19 cellular contexts compared by ENCODE assay signal in the genomic region with DNA sequence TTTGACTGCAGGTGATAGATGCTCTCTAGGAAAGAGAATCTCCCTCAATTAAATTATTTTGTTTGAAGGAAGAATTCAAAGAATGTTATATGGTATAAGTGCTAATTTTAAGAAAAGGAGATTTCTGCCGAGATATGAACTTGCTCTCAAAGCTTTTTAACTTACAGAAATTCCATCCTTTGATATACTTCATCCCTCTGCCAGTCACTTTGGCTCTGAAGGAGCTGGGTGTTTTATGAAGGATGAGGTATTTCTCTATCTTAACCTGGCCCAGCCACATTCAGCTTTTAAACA.
DNase-seq lines count a peak whose midpoint lies in the region; TF ChIP-seq lines count a peak whose summit lies in the region.
"Had no signal": no experiment of that assay in that cellular context is flagged by ENCODE, and none has a peak within 500 bp of the region (broad histone marks: within the 10 kb centered on the region; RNA-seq: fewer than 3 reads in every experiment).

No MANE protein-coding gene starts in this region.

- TF ChIP-seq CTCF in cardiac muscle cell (IDR thresholded peaks at IDR 0.05; ENCODE audit: low read depth, low read length), result no peak
- no peak for TF ChIP-seq CTCF in endothelial cell (IDR thresholded peaks at IDR 0.05; ENCODE audit: unreplicated experiment)
- no peak for TF ChIP-seq CTCF in osteocyte (IDR thresholded peaks at IDR 0.05)

- DNase-seq in cardiac muscle cell (ENCODE audit: low read depth in 1 of 2, low spot score in 1 of 2), result no peak
- DNase-seq in cardiac septum (ENCODE audit: low spot score), result no peak
- no peak for DNase-seq in endothelial cell (ENCODE audit: low spot score)
- DNase-seq in osteocyte (ENCODE audit: extremely low spot score, unreplicated experiment), result no peak
- DNase-seq in NCI-H2196 treated with DMSO at 0.1 percent for 48 hours (lab: John Stamatoyannopoulos, UW; ENCODE audit: unreplicated experiment), result no peak
- DNase-seq in NCI-H1105 (lab: John Stamatoyannopoulos, UW), result no peak
- DNase-seq in COLO668 (lab: John Stamatoyannopoulos, UW; ENCODE audit: unreplicated experiment), result no peak
- DNase-seq: 8988T; Caco-2; CD4-positive, alpha-beta T cell; DND-41; GDM1; GOT3; HCEC 1CT; HFFc6 had no signal

- H3K4me3 ChIP-seq in cardiac muscle cell, result no peak overlapping the region
- no peak overlapping the region for H3K4me3 ChIP-seq in HUES64 (ENCODE audit: low read length)

- peak overlapping the region; percentile 96 for H3K27ac Mint-ChIP-seq in endothelial cell (ENCODE audit: unreplicated experiment)
- H3K27ac Mint-ChIP-seq in osteocyte (ENCODE audit: unreplicated experiment), result peak overlapping the region; percentile 28
- H3K27ac Mint-ChIP-seq: CD4-positive, alpha-beta T cell; HFFc6; IgD-negative memory B cell had no signal

- H3K4me3 Mint-ChIP-seq in endothelial cell (ENCODE audit: unreplicated experiment) (peak overlapping the region; percentile 50), osteocyte (ENCODE audit: unreplicated experiment) (no peak overlapping the region)
- H3K4me3 Mint-ChIP-seq: CD4-positive, alpha-beta T cell; HFFc6; IgD-negative memory B cell had no signal

- peaks cover 2% of the 10 kb centered on the region for H3K27me3 Mint-ChIP-seq in endothelial cell (ENCODE audit: unreplicated experiment)
- no peaks in the 10 kb centered on the region for H3K27me3 Mint-ChIP-seq in osteocyte (ENCODE audit: unreplicated experiment)
- H3K27me3 Mint-ChIP-seq: CD4-positive, alpha-beta T cell; IgD-negative memory B cell had no signal

- H3K9me3 Mint-ChIP-seq in endothelial cell (ENCODE audit: unreplicated experiment) (no peaks in the 10 kb centered on the region), osteocyte (ENCODE audit: unreplicated experiment) (no peaks in the 10 kb centered on the region)
- H3K9me3 Mint-ChIP-seq: CD4-positive, alpha-beta T cell; HFFc6; IgD-negative memory B cell had no signal

- H3K9ac ChIP-seq in HUES64 (ENCODE audit: low read depth, low read length), result no peak overlapping the region
- H3K9ac ChIP-seq: BLaER1 treated with 17β-estradiol and CSF1 and Interleukin-3, amounts not matched to agents 10 nM and 100 nM had no signal

- intact Hi-C loops in cardiac septum (cut with DNase I), result no loop called here

- peaks cover 65% of the 10 kb centered on the region for H3K4me1 Mint-ChIP-seq in endothelial cell (ENCODE audit: unreplicated experiment)
- H3K4me1 Mint-ChIP-seq in osteocyte (ENCODE audit: unreplicated experiment), result peaks cover 30% of the 10 kb centered on the region

- H3K36me3 Mint-ChIP-seq in endothelial cell (ENCODE audit: low read depth, unreplicated experiment) (peaks cover 21% of the 10 kb centered on the region), osteocyte (ENCODE audit: unreplicated experiment) (peaks cover 55% of the 10 kb centered on the region)

- H3K4me1 ChIP-seq in cardiac muscle cell (ENCODE audit: low read depth), result peaks cover 15% of the 10 kb centered on the region
- H3K4me1 ChIP-seq in HUES64 (ENCODE audit: insufficient read depth, low read length), result peaks cover 65% of the 10 kb centered on the region
- H3K4me1 ChIP-seq: Caco-2 had no signal

- H3K9me3 ChIP-seq in cardiac muscle cell (ENCODE audit: low read depth), result no peaks in the 10 kb centered on the region
- no peaks in the 10 kb centered on the region for H3K9me3 ChIP-seq in HUES64 (ENCODE audit: insufficient read depth, low read depth, low read length)
- H3K9me3 ChIP-seq: BLaER1 treated with 17β-estradiol and CSF1 and Interleukin-3, amounts not matched to agents 10 nM and 100 nM; Caco-2 had no signal

- H3K36me3 ChIP-seq in cardiac muscle cell (peaks cover 72% of the 10 kb centered on the region), HUES64 (ENCODE audit: insufficient read depth, low read length) (no peaks in the 10 kb centered on the region)

- H3K27me3 ChIP-seq in cardiac muscle cell (no peaks in the 10 kb centered on the region), HUES64 (ENCODE audit: insufficient read depth, low read length) (no peaks in the 10 kb centered on the region)
- H3K27me3 ChIP-seq: BLaER1 treated with 17β-estradiol and CSF1 and Interleukin-3, amounts not matched to agents 10 nM and 100 nM had no signal

- H3K27ac ChIP-seq in cardiac muscle cell (peak overlapping the region; percentile 57), HUES64 (ENCODE audit: low read depth, low read length) (peak overlapping the region; percentile 87)
- H3K27ac ChIP-seq: HL-60 had no signal

- no CpG with 5 or more reads among the region's 1 CpG for WGBS in HUES64
